ENCODE assay signal across 1 cellular context in genomic region chr2:160596431-160596830, GRCh38.
TF ChIP-seq lines count a peak whose summit lies in the region.

No MANE protein-coding gene starts in this region.

TF ChIP-seq in GM23338, 12 proteins besides CTCF, POLR2A, EP300 and RAD21 (continued from another document):
- TF ChIP-seq ZNF462 (CRISPR knock-in tag; IDR thresholded peaks at IDR 0.05) = no peak
- no peak for TF ChIP-seq JUNB (IDR thresholded peaks at IDR 0.05; ENCODE audit: unreplicated experiment)
- TF ChIP-seq EZH2phosphoT487 (IDR thresholded peaks at IDR 0.05; ENCODE audit: unreplicated experiment) = no peak
- no peak for TF ChIP-seq NANOG (IDR thresholded peaks at IDR 0.05; ENCODE audit: borderline replicate concordance)
- no peak for TF ChIP-seq CREB1 (CRISPR knock-in tag; IDR thresholded peaks at IDR 0.05; ENCODE audit: low read depth)
- no peak for TF ChIP-seq STAT1 (IDR thresholded peaks at IDR 0.05; ENCODE audit: unreplicated experiment)
- TF ChIP-seq POLR2AphosphoS5 (IDR thresholded peaks at IDR 0.05; ENCODE audit: low read depth) = no peak
TF ChIP-seq in GM23338: peak in this region for 0.
